In genomic region chr11:134409552-134410429, GRCh38 we compare ENCODE assay signal across 22 cellular contexts. TPM values are rescaled to one million over a fixed set of nuclear protein-coding genes. Genes with fewer than 3 reads are reported as not detected.
DNase-seq lines count a peak whose midpoint lies in the region; ATAC-seq and TF ChIP-seq lines count a peak whose summit lies in the region.
"Had no signal": no experiment of that assay in that cellular context is flagged by ENCODE, and none has a peak within 500 bp of the region (broad histone marks: within the 10 kb centered on the region; RNA-seq: fewer than 3 reads in every experiment).

No MANE protein-coding gene starts in this region.

- POLR2A ChIA-PET in activated CD4-positive, alpha-beta T cell treated with anti-CD3 and anti-CD28 coated beads for 36 hours (lab: Charles Lee), result no interaction called here

- no peak overlapping the region for H3K4me3 ChIP-seq in spleen
- H3K4me3 ChIP-seq in suprapubic skin, result no peak overlapping the region
- H3K4me3 ChIP-seq: breast epithelium, testis had no signal

- no peaks in the 10 kb centered on the region for H3K9me3 ChIP-seq in spleen
- no peaks in the 10 kb centered on the region for H3K9me3 ChIP-seq in suprapubic skin
- H3K9me3 ChIP-seq: breast epithelium, testis had no signal

- no peaks in the 10 kb centered on the region for H3K36me3 Mint-ChIP-seq in activated CD4-positive, alpha-beta T cell treated with anti-CD3 and anti-CD28 coated beads, Interleukin-2, amount 10 ng/mL, durations not matched to agents 24 days and 14 days (ENCODE audit: low read depth)
- H3K36me3 Mint-ChIP-seq in stimulated activated naive B cell treated with anti-CD40 and anti-IgM and Interleukin-4, amounts not matched to agents 10 μg/mL and 1 μg/mL and 100 μg/mL, for 72 hours, result no peaks in the 10 kb centered on the region
- no peaks in the 10 kb centered on the region for H3K36me3 Mint-ChIP-seq in activated CD4-positive, alpha-beta T cell treated with anti-CD3 and anti-CD28 coated beads for 36 hours (ENCODE audit: low read depth)

- H3K27ac ChIP-seq in cingulate gyrus (ENCODE audit: low read depth, low read length), result peak overlapping the region; percentile 83
- H3K27ac ChIP-seq in spleen, result no peak overlapping the region
- no peak overlapping the region for H3K27ac ChIP-seq in suprapubic skin
- H3K27ac ChIP-seq: breast epithelium, foreskin keratinocyte, testis had no signal

- DNase-seq in GM20000 (ENCODE audit: low spot score) (peak; percentile 25), midbrain (lab: John Stamatoyannopoulos, UW) (peak; percentile 42), spleen (peak; percentile 64), suprapubic skin (ENCODE audit: low spot score in 2 of 2) (no peak)
- no peak for DNase-seq in activated CD4-positive, alpha-beta T cell treated with anti-CD3 and anti-CD28 coated beads, Interleukin-2, amount 10 ng/mL, durations not matched to agents 24 days and 14 days
- DNase-seq in stimulated activated naive B cell treated with anti-CD40 and anti-IgM and Interleukin-4, amounts not matched to agents 10 μg/mL and 1 μg/mL and 100 μg/mL, for 72 hours, result no peak
- DNase-seq in activated CD4-positive, alpha-beta T cell treated with anti-CD3 and anti-CD28 coated beads for 36 hours, result no peak
- DNase-seq: activated CD4-positive, alpha-beta T cell treated with anti-CD3 and anti-CD28 coated beads for 4 hours; dermis blood vessel endothelial cell; erythroblast; foreskin keratinocyte; GOT3; KBM-7; NCI-H748 treated with DMSO at 0.1 percent for 48 hours; Right ventricle myocardium superior; stimulated activated CD4-positive, alpha-beta T cell treated with anti-CD3 and anti-CD28 coated beads, Interleukin-12 subunit alpha, Interleukin-12 subunit beta, amount 100 ng/mL, for 4 hours; stimulated activated CD8-positive, alpha-beta memory T cell treated with anti-CD3 and anti-CD28 coated beads, Interleukin-4, amount 100 ng/mL, for 48 hours; testis had no signal

- no peak for TF ChIP-seq EP300 in suprapubic skin (IDR thresholded peaks at IDR 0.05)

- no peaks in the 10 kb centered on the region for H3K36me3 ChIP-seq in spleen
- H3K36me3 ChIP-seq in suprapubic skin, result no peaks in the 10 kb centered on the region
- H3K36me3 ChIP-seq: breast epithelium had no signal

- ATAC-seq in stimulated activated naive B cell treated with anti-CD40 and anti-IgM and Interleukin-4, amounts not matched to agents 10 μg/mL and 1 μg/mL and 100 μg/mL, for 72 hours (replicated peaks), result no peak
- no peak for ATAC-seq in activated CD4-positive, alpha-beta T cell treated with anti-CD3 and anti-CD28 coated beads for 36 hours
- ATAC-seq: activated T-helper 17 cell treated with anti-CD3 and anti-CD28 coated beads, Interleukin-2, amount 50 U/mL, for 72 hours; foreskin keratinocyte had no signal

- H3K27ac Mint-ChIP-seq in activated CD4-positive, alpha-beta T cell treated with anti-CD3 and anti-CD28 coated beads, Interleukin-2, amount 10 ng/mL, durations not matched to agents 24 days and 14 days, result no peak overlapping the region
- no peak overlapping the region for H3K27ac Mint-ChIP-seq in stimulated activated naive B cell treated with anti-CD40 and anti-IgM and Interleukin-4, amounts not matched to agents 10 μg/mL and 1 μg/mL and 100 μg/mL, for 72 hours
- H3K27ac Mint-ChIP-seq in activated CD4-positive, alpha-beta T cell treated with anti-CD3 and anti-CD28 coated beads for 36 hours, result no peak overlapping the region
- H3K27ac Mint-ChIP-seq: activated T-helper 17 cell treated with anti-CD3 and anti-CD28 coated beads, Interleukin-2, amount 50 U/mL, for 72 hours had no signal

- H3K9me3 Mint-ChIP-seq in activated CD4-positive, alpha-beta T cell treated with anti-CD3 and anti-CD28 coated beads, Interleukin-2, amount 10 ng/mL, durations not matched to agents 24 days and 14 days, result no peaks in the 10 kb centered on the region
- H3K9me3 Mint-ChIP-seq in stimulated activated naive B cell treated with anti-CD40 and anti-IgM and Interleukin-4, amounts not matched to agents 10 μg/mL and 1 μg/mL and 100 μg/mL, for 72 hours, result no peaks in the 10 kb centered on the region
- no peaks in the 10 kb centered on the region for H3K9me3 Mint-ChIP-seq in activated CD4-positive, alpha-beta T cell treated with anti-CD3 and anti-CD28 coated beads for 36 hours (ENCODE audit: low read depth)
- H3K9me3 Mint-ChIP-seq: activated T-helper 17 cell treated with anti-CD3 and anti-CD28 coated beads, Interleukin-2, amount 50 U/mL, for 72 hours had no signal

- no peak overlapping the region for H3K4me3 Mint-ChIP-seq in activated CD4-positive, alpha-beta T cell treated with anti-CD3 and anti-CD28 coated beads, Interleukin-2, amount 10 ng/mL, durations not matched to agents 24 days and 14 days
- no peak overlapping the region for H3K4me3 Mint-ChIP-seq in stimulated activated naive B cell treated with anti-CD40 and anti-IgM and Interleukin-4, amounts not matched to agents 10 μg/mL and 1 μg/mL and 100 μg/mL, for 72 hours
- no peak overlapping the region for H3K4me3 Mint-ChIP-seq in activated CD4-positive, alpha-beta T cell treated with anti-CD3 and anti-CD28 coated beads for 36 hours
- H3K4me3 Mint-ChIP-seq: activated T-helper 17 cell treated with anti-CD3 and anti-CD28 coated beads, Interleukin-2, amount 50 U/mL, for 72 hours had no signal

- intact Hi-C loops in spleen (cut with DNase I; ENCODE audit: low total_unique reads), result no loop called here
- intact Hi-C loops in activated CD4-positive, alpha-beta T cell treated with anti-CD3 and anti-CD28 coated beads, Interleukin-2, amount 10 ng/mL, durations not matched to agents 24 days and 14 days (cut with micrococcal nuclease), result no loop called here
- intact Hi-C loops in activated CD4-positive, alpha-beta T cell treated with anti-CD3 and anti-CD28 coated beads for 36 hours (cut with DNase I, micrococcal nuclease), result no loop called here

- TF ChIP-seq CTCF in GM20000 (IDR thresholded peaks at IDR 0.05; ENCODE audit: extremely low read depth, missing control alignments) (no peak), spleen (IDR thresholded peaks at IDR 0.05 in 8 of 11, conservative IDR thresholded peaks at IDR 0.05 in 3 of 11) (no peak), suprapubic skin (IDR thresholded peaks at IDR 0.05) (no peak)

- H3K4me1 Mint-ChIP-seq in activated CD4-positive, alpha-beta T cell treated with anti-CD3 and anti-CD28 coated beads, Interleukin-2, amount 10 ng/mL, durations not matched to agents 24 days and 14 days, result peaks cover 7% of the 10 kb centered on the region
- H3K4me1 Mint-ChIP-seq in stimulated activated naive B cell treated with anti-CD40 and anti-IgM and Interleukin-4, amounts not matched to agents 10 μg/mL and 1 μg/mL and 100 μg/mL, for 72 hours, result peaks cover 16 to 17% of the 10 kb centered on the region in 2 donors
- peaks cover 4% of the 10 kb centered on the region for H3K4me1 Mint-ChIP-seq in activated CD4-positive, alpha-beta T cell treated with anti-CD3 and anti-CD28 coated beads for 36 hours

- 75 to 80% (median 78%) methylated on average over 15 of the region's 15 CpGs for WGBS in spleen, 5 donors
- WGBS in suprapubic skin, result 72% methylated on average over 13 of the region's 15 CpGs

- peaks cover 5 to 29% (median 23%) of the 10 kb centered on the region in 6 donors for H3K4me1 ChIP-seq in spleen
- peaks cover 17% of the 10 kb centered on the region for H3K4me1 ChIP-seq in suprapubic skin
- H3K4me1 ChIP-seq: breast epithelium, foreskin keratinocyte had no signal

- CTCF ChIA-PET in activated CD4-positive, alpha-beta T cell treated with anti-CD3 and anti-CD28 coated beads for 36 hours (lab: Charles Lee), result interaction anchor here (0.7 kb wide), 1 partner anchor 444 kb away, joined by 3 read pairs; no protein-coding TSS in a partner anchor

- H3K27me3 ChIP-seq in spleen (replicated peaks in 1 of 7) (peaks cover 0 to 92% (median 49%) of the 10 kb centered on the region in 7 donors), suprapubic skin (peaks cover 90% of the 10 kb centered on the region)
- H3K27me3 ChIP-seq: testis had no signal

- H3K27me3 Mint-ChIP-seq in activated CD4-positive, alpha-beta T cell treated with anti-CD3 and anti-CD28 coated beads, Interleukin-2, amount 10 ng/mL, durations not matched to agents 24 days and 14 days, result peaks cover 50% of the 10 kb centered on the region
- H3K27me3 Mint-ChIP-seq in stimulated activated naive B cell treated with anti-CD40 and anti-IgM and Interleukin-4, amounts not matched to agents 10 μg/mL and 1 μg/mL and 100 μg/mL, for 72 hours, result peaks cover 53 to 55% of the 10 kb centered on the region in 2 donors
- peaks cover 40% of the 10 kb centered on the region for H3K27me3 Mint-ChIP-seq in activated CD4-positive, alpha-beta T cell treated with anti-CD3 and anti-CD28 coated beads for 36 hours

- TF ChIP-seq POLR2A in spleen (IDR thresholded peaks at IDR 0.05) (no peak), suprapubic skin (IDR thresholded peaks at IDR 0.05) (no peak)

RNA-seq across cellular contexts. Expression of gene B3GAT1, which starts 2.3 kb away (rescaled TPM):
- total RNA-seq in spleen (1 to 10 TPM in 6 of 7 donors, under 1 TPM in 1; 0.81 to 4.0 (median 1.7) TPM), suprapubic skin (under 1 TPM; 0.26 to 0.93 (median 0.36) TPM)
- 1 to 10 TPM in 1 of 3 donors, under 1 TPM in 2; 0.43 to 2.1 (median 0.96) TPM for polyA plus RNA-seq in spleen
- total RNA-seq in activated CD4-positive, alpha-beta T cell treated with anti-CD3 and anti-CD28 coated beads, Interleukin-2, amount 10 ng/mL, durations not matched to agents 24 days and 14 days, result 0.16 and 0.28 TPM in 2 replicates
- under 1 TPM; 0.11 to 0.21 TPM for total RNA-seq in activated CD4-positive, alpha-beta T cell treated with anti-CD3 and anti-CD28 coated beads for 36 hours
- total RNA-seq: dermis blood vessel endothelial cell had no signal
- polyA plus RNA-seq: AG04450 had no signal

Comparison
In these comparisons a context has a peak if more than half of its experiments do, and no peak if none do; other contexts are left out.
1. DNase-seq: peak in GM20000 (single experiment), midbrain (single experiment) and spleen (single experiment); none in activated CD4-positive, alpha-beta T cell treated with anti-CD3 and anti-CD28 coated beads, Interleukin-2, amount 10 ng/mL, durations not matched to agents 24 days and 14 days (single experiment), stimulated activated naive B cell treated with anti-CD40 and anti-IgM and Interleukin-4, amounts not matched to agents 10 μg/mL and 1 μg/mL and 100 μg/mL, for 72 hours (single experiment), suprapubic skin (0 of 2) and activated CD4-positive, alpha-beta T cell treated with anti-CD3 and anti-CD28 coated beads for 36 hours (single experiment).